In genomic region chr20:58693226-58694006, GRCh38 we compare ENCODE assay signal across 8 cellular contexts. TPM values are rescaled to one million over a fixed set of nuclear protein-coding genes. Genes with fewer than 3 reads are reported as not detected.
DNase-seq lines count a peak whose midpoint lies in the region; ATAC-seq and TF ChIP-seq lines count a peak whose summit lies in the region.

No MANE protein-coding gene starts in this region.

- no peak overlapping the region for H3K27ac ChIP-seq in CD8-positive, alpha-beta memory T cell (ENCODE audit: low read depth, low read length)
- H3K27ac ChIP-seq in mesendoderm (ENCODE audit: low read depth, low read length) (no peak overlapping the region), uterus (peak overlapping the region; percentile 66 to 91)

- peak overlapping the region; percentile 75 for H3K23ac ChIP-seq in mesendoderm (ENCODE audit: low read length)

- no peaks in the 10 kb centered on the region for H3K79me2 ChIP-seq in mesendoderm (ENCODE audit: control insufficient read depth, insufficient read depth, low read length)

- peak overlapping the region; percentile 34 for H3K4me2 ChIP-seq in mesendoderm (ENCODE audit: low read length)

- peaks cover 6 to 9% (median 7%) of the 10 kb centered on the region in 3 donors for H3K36me3 Mint-ChIP-seq in CD8-positive, alpha-beta memory T cell
- peaks cover 5% of the 10 kb centered on the region for H3K36me3 Mint-ChIP-seq in chondrocyte (ENCODE audit: low read depth)

- no peaks in the 10 kb centered on the region for H3K9me3 Mint-ChIP-seq in CD8-positive, alpha-beta memory T cell
- H3K9me3 Mint-ChIP-seq in chondrocyte (ENCODE audit: low read depth) = no peaks in the 10 kb centered on the region

- H3K27me3 Mint-ChIP-seq in CD8-positive, alpha-beta memory T cell = no peaks in the 10 kb centered on the region
- no peaks in the 10 kb centered on the region for H3K27me3 Mint-ChIP-seq in chondrocyte (ENCODE audit: low read depth)

- H3K9ac ChIP-seq in NT2/D1 (ENCODE audit: insufficient read length, low read depth) = peak overlapping the region; percentile 85
- peak overlapping the region; percentile 85 for H3K9ac ChIP-seq in mesendoderm (ENCODE audit: low read length)

- no peaks in the 10 kb centered on the region for H3K27me3 ChIP-seq in CD8-positive, alpha-beta memory T cell (ENCODE audit: insufficient read depth, low read length, poor library complexity, severe bottlenecking)
- H3K27me3 ChIP-seq in NT2/D1 (ENCODE audit: insufficient read depth, insufficient read length) (no peaks in the 10 kb centered on the region), mesendoderm (ENCODE audit: insufficient read depth, low read length, poor library complexity) (no peaks in the 10 kb centered on the region), uterus (no peaks in the 10 kb centered on the region)

- intact Hi-C loops in uterus (cut with DNase I; ENCODE audit: low total_unique reads) = no loop called here

- POLR2A ChIA-PET in CD8-positive, alpha-beta memory T cell (lab: Charles Lee) = interaction anchor here (1.1 to 1.6 kb wide), 2 partner anchors 41 to 42 kb away, joined by 3 to 7 read pairs; partner anchors contain the start of gene STX16

- peak overlapping the region; percentile 57 for H3K18ac ChIP-seq in mesendoderm (ENCODE audit: low read length)

- H2BK15ac ChIP-seq in mesendoderm (replicated peaks; ENCODE audit: low read depth) = no peak overlapping the region

- CTCF ChIA-PET in CD8-positive, alpha-beta memory T cell (lab: Charles Lee) = interaction anchor here (1.0 to 2.7 kb wide), 3 partner anchors 42 to 212 kb away, joined by 3 to 22 read pairs (median 7); partner anchors contain the start of gene STX16

- H3K4me3 Mint-ChIP-seq in CD8-positive, alpha-beta memory T cell = peak overlapping the region; percentile 76 to 89 (median 79)
- peak overlapping the region; percentile 61 for H3K4me3 Mint-ChIP-seq in chondrocyte (ENCODE audit: unreplicated experiment)

- H3K9me3 ChIP-seq in CD8-positive, alpha-beta memory T cell (ENCODE audit: low read length) = no peaks in the 10 kb centered on the region
- H3K9me3 ChIP-seq in NT2/D1 (ENCODE audit: insufficient read depth, low read length) = peaks cover 5% of the 10 kb centered on the region; the same call in 1 of the 2 replicates
- H3K9me3 ChIP-seq in uterus = no peaks in the 10 kb centered on the region

- DNase-seq in CD8-positive, alpha-beta memory T cell = peak in 2 of 5 donors; percentile 11 to 12
- no peak for DNase-seq in NT2/D1 (ENCODE audit: low read depth, low spot score)
- no peak for DNase-seq in chondrocyte (ENCODE audit: low spot score)
- DNase-seq in mesendoderm = peak; percentile 66
- no peak for DNase-seq in uterus
- no peak for DNase-seq in NCI-H774 (lab: John Stamatoyannopoulos, UW)

- no peak overlapping the region for H2BK120ac ChIP-seq in mesendoderm (ENCODE audit: low read depth, low read length)

- H3K79me1 ChIP-seq in mesendoderm (ENCODE audit: low read length) = peaks cover 4% of the 10 kb centered on the region

- H2AK5ac ChIP-seq in mesendoderm (ENCODE audit: low read length) = no peak overlapping the region

- H3K4me1 Mint-ChIP-seq in CD8-positive, alpha-beta memory T cell = peaks cover 0 to 9% (median 4%) of the 10 kb centered on the region in 3 donors
- peaks cover 41% of the 10 kb centered on the region for H3K4me1 Mint-ChIP-seq in chondrocyte (ENCODE audit: low read depth)

- no peak for TF ChIP-seq POLR2A in uterus (IDR thresholded peaks at IDR 0.05)

- ATAC-seq in GM21529 (IDR thresholded peaks at IDR 0.05; ENCODE audit: unreplicated experiment) (peak; percentile 24), GM21423 (IDR thresholded peaks at IDR 0.05; ENCODE audit: unreplicated experiment) (no peak)

- H3K4me1 ChIP-seq in CD8-positive, alpha-beta memory T cell (ENCODE audit: insufficient read depth, low read length) = peaks cover 8% of the 10 kb centered on the region
- peaks cover 45% of the 10 kb centered on the region for H3K4me1 ChIP-seq in NT2/D1 (ENCODE audit: insufficient read depth, insufficient read length)
- no peaks in the 10 kb centered on the region for H3K4me1 ChIP-seq in mesendoderm (ENCODE audit: control insufficient read depth, low read depth, low read length)
- peaks cover 0 to 11% of the 10 kb centered on the region in 2 donors for H3K4me1 ChIP-seq in uterus

- peak overlapping the region in 7 of 8 donors; percentile 58 to 98 (median 87) for H3K27ac Mint-ChIP-seq in CD8-positive, alpha-beta memory T cell
- H3K27ac Mint-ChIP-seq in chondrocyte (ENCODE audit: unreplicated experiment) = peak overlapping the region; percentile 36

- peak overlapping the region; percentile 89 for H3K56ac ChIP-seq in mesendoderm (ENCODE audit: low read length)

- peaks cover 12% of the 10 kb centered on the region for H3K36me3 ChIP-seq in CD8-positive, alpha-beta memory T cell (ENCODE audit: insufficient read depth, low read length)
- H3K36me3 ChIP-seq in NT2/D1 (ENCODE audit: insufficient read depth, insufficient read length, low read length) = peaks cover 50% of the 10 kb centered on the region
- no peaks in the 10 kb centered on the region for H3K36me3 ChIP-seq in mesendoderm (ENCODE audit: control insufficient read depth, insufficient read depth, low read length)
- no peaks in the 10 kb centered on the region for H3K36me3 ChIP-seq in uterus

- H4K8ac ChIP-seq in mesendoderm (ENCODE audit: low read depth, low read length) = no peak overlapping the region

- peak overlapping the region; percentile 74 for H3K4ac ChIP-seq in mesendoderm (ENCODE audit: low read depth, low read length)

- TF ChIP-seq CTCF in chondrocyte (IDR thresholded peaks at IDR 0.05) = peak; percentile 27
- no peak for TF ChIP-seq CTCF in uterus (IDR thresholded peaks at IDR 0.05)

- no CpG with 5 or more reads among the region's 51 CpGs for WGBS in mesendoderm (ENCODE audit: extremely low coverage, insufficient coverage, low lambda C conversion rate)

- H4K5ac ChIP-seq in mesendoderm (ENCODE audit: low read length) = no peak overlapping the region

- no peak overlapping the region for H2BK5ac ChIP-seq in mesendoderm (ENCODE audit: low read length)

- peak overlapping the region; percentile 15 for H3K4me3 ChIP-seq in CD8-positive, alpha-beta memory T cell (ENCODE audit: low read length)
- H3K4me3 ChIP-seq in NT2/D1 (ENCODE audit: insufficient read length, low read depth) (peak overlapping the region; percentile 40), mesendoderm (ENCODE audit: low read length) (no peak overlapping the region), uterus (peak overlapping the region; percentile 32 to 58)

RNA-seq across cellular contexts. Expression of gene NPEPL1, which starts 0.8 kb away (rescaled TPM):
- 10 to 100 TPM; 15.3 to 18.6 TPM for total RNA-seq in CD8-positive, alpha-beta memory T cell
- 6.8 TPM for polyA plus RNA-seq in CD8-positive, alpha-beta memory T cell
- total RNA-seq in chondrocyte (10.2 to 32.8 TPM (median 31.3 TPM) in 3 replicates), uterus (10 to 100 TPM; 14.1 to 35.2 (median 24.7) TPM)
- polyA plus RNA-seq in mesendoderm (2013, experiment 1 of 2) = 10.3 TPM
- 10.5 TPM for polyA plus RNA-seq in mesendoderm (2013, experiment 2 of 2)

RNA-seq across cellular contexts. Expression of gene STX16, which starts 42.3 kb away (rescaled TPM):
- total RNA-seq in CD8-positive, alpha-beta memory T cell = 10 to 100 TPM; 69.2 to 72.8 TPM
- 24.9 TPM for polyA plus RNA-seq in CD8-positive, alpha-beta memory T cell
- total RNA-seq in chondrocyte (44.5 to 58.1 TPM (median 50.4 TPM) in 3 replicates), uterus (10 to 100 TPM; 32.6 to 82.7 (median 60.8) TPM)
- 23.7 TPM for polyA plus RNA-seq in mesendoderm (2013, experiment 1 of 2)
- 24.1 TPM for polyA plus RNA-seq in mesendoderm (2013, experiment 2 of 2)

Comparison
In these comparisons a context has a peak if more than half of its experiments do, and no peak if none do; other contexts are left out.
1. H3K27ac ChIP-seq: peak in uterus (2 of 2); none in CD8-positive, alpha-beta memory T cell (single experiment) and mesendoderm (single experiment).